In genomic region chr10:80165173-80165572, GRCh38 we compare ENCODE assay signal across 10 cellular contexts. TPM values are rescaled to one million over a fixed set of nuclear protein-coding genes. Genes with fewer than 3 reads are reported as not detected.
DNase-seq lines count a peak whose midpoint lies in the region; TF ChIP-seq lines count a peak whose summit lies in the region.
"Had no signal": no experiment of that assay in that cellular context is flagged by ENCODE, and none has a peak within 500 bp of the region (broad histone marks: within the 10 kb centered on the region; RNA-seq: fewer than 3 reads in every experiment).

No MANE protein-coding gene starts in this region.

- POLR2A ChIA-PET in RWPE1 (lab: Yijun Ruan, JAX; ENCODE audit: low non-redundant PET), result no interaction called here

- H3K36me3 ChIP-seq in fibroblast of lung (ENCODE audit: control insufficient read depth, insufficient read depth, low read length), result peaks cover 47% of the 10 kb centered on the region

- no peaks in the 10 kb centered on the region for H4K20me1 ChIP-seq in fibroblast of lung (ENCODE audit: control insufficient read depth, extremely low read depth, insufficient read depth, low read length)

- H3K79me2 ChIP-seq in fibroblast of lung (ENCODE audit: control insufficient read depth, insufficient read depth, low read length), result peaks cover 61% of the 10 kb centered on the region

- peak overlapping the region; percentile 66 for H3K27ac ChIP-seq in RWPE1
- peak overlapping the region; percentile 74 for H3K27ac ChIP-seq in fibroblast of lung (ENCODE audit: insufficient read depth, low read length)
- H3K27ac ChIP-seq in skin epidermis, result peak overlapping the region in 12 of 21 experiments; percentile 5 to 71 (median 44)

- no peak overlapping the region for H3K4me2 ChIP-seq in fibroblast of lung (ENCODE audit: extremely low read depth, insufficient read depth, low read length)

- H3K4me3 ChIP-seq in fibroblast of lung (replicated peaks in 1 of 4; ENCODE audit: control extremely low read depth in 1 of 4, insufficient read depth in 1 of 4, low read depth in 3 of 4, low read length in 4 of 4) (no peak overlapping the region), skin epidermis (no peak overlapping the region)

- no peak for TF ChIP-seq CTCF in RWPE1 (conservative IDR thresholded peaks at IDR 0.05; ENCODE audit: low read depth)
- peak; percentile 19 to 36 for TF ChIP-seq CTCF in fibroblast of lung (conservative IDR thresholded peaks at IDR 0.05 in 1 of 2, IDR thresholded peaks at IDR 0.05 in 1 of 2; ENCODE audit: low read depth in 1 of 2, low read length in 2 of 2)
- TF ChIP-seq CTCF in GM20000 (IDR thresholded peaks at IDR 0.05; ENCODE audit: extremely low read depth, missing control alignments), result no peak

- H3K4me1 ChIP-seq in fibroblast of lung (ENCODE audit: control insufficient read depth, extremely low read depth, insufficient read depth, low read length), result peaks cover 56% of the 10 kb centered on the region

- no peaks in the 10 kb centered on the region for H3K9me3 ChIP-seq in fibroblast of lung (ENCODE audit: control insufficient read depth, insufficient read depth, low read depth, low read length)

- CTCF ChIA-PET in RWPE1 (lab: Yijun Ruan, JAX), result interaction anchor here (1.0 to 2.0 kb wide), 6 partner anchors 14 to 96 kb away, joined by 3 to 7 read pairs (median 4); no protein-coding TSS in a partner anchor

- DNase-seq in EH (ENCODE audit: low read depth) (peak; percentile 71), RWPE1 (ENCODE audit: low spot score) (peak; percentile 87), fibroblast of lung (ENCODE audit: low read depth in 2 of 2) (peak; percentile 54 to 57), GM20000 (ENCODE audit: low spot score) (no peak), mucosa of gallbladder (ENCODE audit: low spot score) (no peak), cerebellar cortex (ENCODE audit: low spot score) (no peak)
- no peak for DNase-seq in effector CD4-positive, alpha-beta T cell
- DNase-seq: activated naive CD4-positive, alpha-beta T cell treated with Interleukin-2 at 50 U/mL for 16 hours; naive thymus-derived CD8-positive, alpha-beta T cell had no signal

- no peaks in the 10 kb centered on the region for H3K27me3 ChIP-seq in fibroblast of lung (ENCODE audit: control insufficient read depth, insufficient read depth, low read length)

- no peak overlapping the region for H2AFZ ChIP-seq in fibroblast of lung (ENCODE audit: low read length)

- no peak overlapping the region for H3K9ac ChIP-seq in fibroblast of lung (ENCODE audit: insufficient read depth, low read length)

RNA-seq across cellular contexts. Expression of gene PLAC9, which starts 32.6 kb away (rescaled TPM):
- total RNA-seq in fibroblast of lung, result 15.7 and 16.7 TPM in 2 replicates
- 17.4 and 40.4 TPM in 2 replicates for polyA plus RNA-seq in fibroblast of lung
- polyA plus RNA-seq in fibroblast of lung (2012), result 76.8 and 160 TPM in 2 replicates
- 3.4 and 12.8 TPM in 2 replicates for polyA minus RNA-seq in fibroblast of lung (ENCODE audit: low replicate concordance)
- total RNA-seq in mucosa of gallbladder, result 8.5 TPM
- total RNA-seq: naive thymus-derived CD8-positive, alpha-beta T cell had no signal

RNA-seq across cellular contexts. Expression of gene ANXA11, which starts 40.2 kb away (rescaled TPM):
- total RNA-seq in fibroblast of lung, result 83.7 and 124 TPM in 2 replicates
- 206 and 308 TPM in 2 replicates for polyA plus RNA-seq in fibroblast of lung
- polyA plus RNA-seq in fibroblast of lung (2012), result 724 and 1,112 TPM in 2 replicates
- 182 and 357 TPM in 2 replicates for polyA minus RNA-seq in fibroblast of lung (ENCODE audit: low replicate concordance)
- total RNA-seq in mucosa of gallbladder, result 247 TPM

Comparison
In these comparisons a context has a peak if more than half of its experiments do, and no peak if none do; other contexts are left out.
1. DNase-seq: peak in EH (single experiment), RWPE1 (single experiment) and fibroblast of lung (2 of 2); none in GM20000 (single experiment), mucosa of gallbladder (single experiment), effector CD4-positive, alpha-beta T cell (single experiment) and cerebellar cortex (single experiment).
2. CTCF ChIP-seq: peak in fibroblast of lung (2 of 2); none in RWPE1 (single experiment) and GM20000 (single experiment).
3. Peak in every context shown above with its lines, with median percentiles within 50 percentile points of each other: H3K27ac ChIP-seq.